ENCODE assay signal across 8 cellular contexts in genomic region chr5:116068028-116068632, GRCh38. TPM values are rescaled to one million over a fixed set of nuclear protein-coding genes. Genes with fewer than 3 reads are reported as not detected.
A peak's percentile ranks its signal among the peaks of the same experiment; 100 is the strongest.
DNase-seq lines count a peak whose midpoint lies in the region; ATAC-seq and TF ChIP-seq lines count a peak whose summit lies in the region.

No MANE protein-coding gene starts in this region.

- no peaks in the 10 kb centered on the region for H4K20me1 ChIP-seq in HCT116 (ENCODE audit: insufficient read depth)

- no peak for TF ChIP-seq POLR2A in HCT116 (IDR thresholded peaks at IDR 0.05; ENCODE audit: borderline replicate concordance, extremely low read depth, insufficient read depth, insufficient read length)
- no peak for TF ChIP-seq POLR2A in body of pancreas (IDR thresholded peaks at IDR 0.05)
- TF ChIP-seq POLR2A in tibial nerve (IDR thresholded peaks at IDR 0.05), result no peak

- peak overlapping the region; percentile 70 for H2AFZ ChIP-seq in HCT116 (ENCODE audit: low read depth, low read length, poor library complexity, severe bottlenecking)

- TF ChIP-seq CTCF in HCT116 (IDR thresholded peaks at IDR 0.05 in 2 of 3, conservative IDR thresholded peaks at IDR 0.05 in 1 of 3; ENCODE audit: borderline replicate concordance in 1 of 3, insufficient read depth in 1 of 3, low read depth in 2 of 3, low read length in 2 of 3), result peak; percentile 79 to 99 (median 83)
- peak; percentile 68 to 84 (median 79) for TF ChIP-seq CTCF in body of pancreas (IDR thresholded peaks at IDR 0.05)
- peak; percentile 65 to 82 (median 69) for TF ChIP-seq CTCF in tibial nerve (IDR thresholded peaks at IDR 0.05)

- intact Hi-C loops in HCT116 (cut with micrococcal nuclease), result loop anchor here (1.0 to 5.0 kb wide), 5 partner anchors 139 to 761 kb away; no protein-coding TSS in a partner anchor
- intact Hi-C loops in body of pancreas (cut with DNase I), result no loop called here

- H3K27ac ChIP-seq in HCT116 (ENCODE audit: low read depth, low read length), result no peak overlapping the region; the same call in 1 of the 2 replicates
- no peak overlapping the region for H3K27ac ChIP-seq in body of pancreas
- no peak overlapping the region for H3K27ac ChIP-seq in tibial nerve

- peak; percentile 98 for TF ChIP-seq RAD21 in HCT116 (IDR thresholded peaks at IDR 0.05; ENCODE audit: low read depth)

- H3K9ac ChIP-seq in HCT116 (ENCODE audit: low read length), result peak overlapping the region; percentile 6; the same call in 1 of the 2 replicates

- POLR2A ChIA-PET in HCT116 (lab: Charles Lee), result interaction anchor here (1.0 kb wide), 1 partner anchor 233 kb away, joined by 3 read pairs; no protein-coding TSS in a partner anchor

- peak overlapping the region; percentile 19; the same call in 1 of the 2 replicates for H3K4me2 ChIP-seq in HCT116 (ENCODE audit: low read length)

- H3K27me3 ChIP-seq in HCT116 (ENCODE audit: insufficient read depth, low read length) (no peaks in the 10 kb centered on the region), body of pancreas (no peaks in the 10 kb centered on the region), tibial nerve (no peaks in the 10 kb centered on the region)

- no peaks in the 10 kb centered on the region for H3K9me3 ChIP-seq in HCT116 (ENCODE audit: control insufficient read depth in 1 of 2, insufficient read depth in 1 of 2, low read depth in 1 of 2, low read length in 2 of 2)
- H3K9me3 ChIP-seq in body of pancreas, result no peaks in the 10 kb centered on the region
- H3K9me3 ChIP-seq in tibial nerve, result no peaks in the 10 kb centered on the region

- H3K4me1 ChIP-seq in HCT116 (ENCODE audit: control insufficient read depth in 1 of 2, insufficient read depth in 2 of 2, low read length in 2 of 2) (peaks cover 4 to 31% of the 10 kb centered on the region in 2 experiments; a peak in 3 of 4 replicates), body of pancreas (no peaks in the 10 kb centered on the region), tibial nerve (no peaks in the 10 kb centered on the region)

- peak; percentile 22 for DNase-seq in activated gamma-delta T cell treated with Interleukin-2 at 50 U/mL for 16 hours
- no peak for DNase-seq in activated gamma-delta T cell (lab: John Stamatoyannopoulos, UW)
- peak; percentile 78 for DNase-seq in HCT116 (ENCODE audit: low read depth, low spot score)
- peak; percentile 30 to 66 for DNase-seq in NCI-H446 (lab: John Stamatoyannopoulos, UW)
- DNase-seq in body of pancreas, result peak; percentile 33 to 56 (median 42)
- DNase-seq in kidney tubule cell (ENCODE audit: low spot score), result peak; percentile 62
- peak in 1 of 2 donors; percentile 82 for DNase-seq in tibial nerve (ENCODE audit: low spot score in 2 of 2)

- WGBS in body of pancreas, 2 donors, result 4 to 7% methylated on average over 4 of the region's 4 CpGs
- WGBS in tibial nerve, 2 donors, result 30 to 32% methylated on average over 4 of the region's 4 CpGs

- H3K9me2 ChIP-seq in HCT116 (ENCODE audit: insufficient read depth), result no peaks in the 10 kb centered on the region; the same call in 1 of the 2 replicates

- CTCF ChIA-PET in HCT116 (lab: Charles Lee), result interaction anchor here (0.7 to 4.5 kb wide), 17 partner anchors 9 to 758 kb away, joined by 3 to 36 read pairs (median 3); no protein-coding TSS in a partner anchor

- TF ChIP-seq EP300 in tibial nerve (IDR thresholded peaks at IDR 0.05), result no peak

- BruUV-seq in HCT116 (replicated peaks; lab: Mats Ljungman, UMichigan), result no TSS peak

- peaks cover 0 to 9% of the 10 kb centered on the region in 2 experiments; a peak in 1 of 4 replicates for H3K36me3 ChIP-seq in HCT116 (ENCODE audit: control insufficient read depth in 1 of 2, insufficient read depth in 2 of 2, low read length in 2 of 2)
- H3K36me3 ChIP-seq in body of pancreas (replicated peaks in 1 of 2; ENCODE audit: insufficient read depth in 1 of 2, low read depth in 2 of 2), result no peaks in the 10 kb centered on the region
- no peaks in the 10 kb centered on the region for H3K36me3 ChIP-seq in tibial nerve

- no peaks in the 10 kb centered on the region for H3K79me2 ChIP-seq in HCT116 (ENCODE audit: insufficient read depth, low read length)

- RAD21 ChIA-PET in HCT116 (lab: Charles Lee; ENCODE audit: low non-redundant PET in 1 of 2, low total read pairs in 2 of 2, uncharacterized antibody in 2 of 2, unreplicated experiment in 2 of 2), result interaction anchor here (1.0 kb wide), 2 partner anchors 180 to 433 kb away, joined by 5 read pairs; no protein-coding TSS in a partner anchor

- ATAC-seq in HCT116 (peak; percentile 76), body of pancreas (no peak), GM19035 (IDR thresholded peaks at IDR 0.05; ENCODE audit: unreplicated experiment) (no peak)

- H3K4me3 ChIP-seq in HCT116 (replicated peaks in 1 of 2; ENCODE audit: low read depth in 1 of 2, low read length in 2 of 2) (no peak overlapping the region), body of pancreas (no peak overlapping the region), tibial nerve (no peak overlapping the region)

TF ChIP-seq in HCT116, 20 proteins besides CTCF, POLR2A, EP300 and RAD21:
- TF ChIP-seq EGR1 (IDR thresholded peaks at IDR 0.05; ENCODE audit: low read depth), result 0 out of 2 replicates have a peak, but pooled peaks have one; percentile 7
- no peak for TF ChIP-seq EZH2 (IDR thresholded peaks at IDR 0.05)

RNA-seq across cellular contexts. Expression of gene COMMD10, which starts 16.7 kb away (rescaled TPM):
- total RNA-seq in HCT116 (2021; ENCODE audit: unreplicated experiment) (35.3 TPM), body of pancreas (10 to 100 TPM; 26.5 to 27.0 TPM), tibial nerve (10 to 100 TPM; 15.3 to 38.1 (median 20.0) TPM)
- 12.0 and 15.6 TPM in 2 replicates for polyA plus RNA-seq in HCT116 (2012)

RNA-seq across cellular contexts. Expression of gene ARL14EPL, which starts 35.9 kb away (rescaled TPM):
- total RNA-seq in HCT116 (2021; ENCODE audit: unreplicated experiment), result 22.9 TPM
- polyA plus RNA-seq in HCT116 (2012), result 17.3 and 18.7 TPM in 2 replicates
- total RNA-seq in body of pancreas, result not detected
- total RNA-seq in tibial nerve, result under 1 TPM in 1 of 4 donors, not detected in 3; 0.21 TPM

Comparison
In these comparisons a context has a peak if more than half of its experiments do, and no peak if none do; other contexts are left out.
1. RNA of gene ARL14EPL, which starts 35.9 kb away (total RNA-seq): 22.9 TPM in HCT116 (single experiment); not detected in body of pancreas and 0.21 TPM in tibial nerve; every median in the first group is over 10 times any median in the second.
2. Peak in every context shown above with its lines, with median percentiles within 50 percentile points of each other: CTCF ChIP-seq.